8 cellular contexts compared by ENCODE assay signal in genomic region chr1:153990468-153991150, GRCh38. TPM values are rescaled to one million over a fixed set of nuclear protein-coding genes. Genes with fewer than 3 reads are reported as not detected.
DNase-seq lines count a peak whose midpoint lies in the region; ATAC-seq and TF ChIP-seq lines count a peak whose summit lies in the region.

TSS of gene RPS27 (plus strand) at chr1:153990762. CDS start at chr1:153990797, 35 bp downstream.

- H4K20me1 ChIP-seq in DND-41 (ENCODE audit: insufficient read depth, low read length) (peaks cover 10% of the 10 kb centered on the region; the same call in 1 of the 2 replicates), GM23338 (replicated peaks; ENCODE audit: insufficient read depth) (peaks cover 27% of the 10 kb centered on the region)

- H3K4me1 Mint-ChIP-seq in GM23338: peaks cover 24% of the 10 kb centered on the region
- peaks cover 39% of the 10 kb centered on the region for H3K4me1 Mint-ChIP-seq in activated T-helper 2 cell treated with anti-CD3 and anti-CD28 coated beads, Interferon-gamma antibody, Interleukin-2, Interleukin-4, amounts not matched to agents 10 μg/mL and 5 μg/mL and 100 μg/mL, durations not matched to agents 14 hours and 24 hours and 36 hours (ENCODE audit: low read depth)
- H3K4me1 Mint-ChIP-seq in naive thymus-derived CD8-positive, alpha-beta T cell: peaks cover 35 to 63% (median 58%) of the 10 kb centered on the region in 4 donors

- H3F3A ChIP-seq in GM23338 (replicated peaks; ENCODE audit: low read depth): peaks cover 38% of the 10 kb centered on the region

- peaks cover 52% of the 10 kb centered on the region for H3K36me3 Mint-ChIP-seq in GM23338 (ENCODE audit: low read depth)
- peaks cover 48% of the 10 kb centered on the region for H3K36me3 Mint-ChIP-seq in activated T-helper 2 cell treated with anti-CD3 and anti-CD28 coated beads, Interferon-gamma antibody, Interleukin-2, Interleukin-4, amounts not matched to agents 10 μg/mL and 5 μg/mL and 100 μg/mL, durations not matched to agents 14 hours and 24 hours and 36 hours (ENCODE audit: low read depth)
- peaks cover 13 to 47% (median 29%) of the 10 kb centered on the region in 3 donors for H3K36me3 Mint-ChIP-seq in naive thymus-derived CD8-positive, alpha-beta T cell

- H3K9ac ChIP-seq in DND-41 (ENCODE audit: low read depth, low read length): peak within 1 kb of the TSS; percentile 63

- H3K4me3 ChIP-seq in DND-41 (ENCODE audit: low read depth in 1 of 2, low read length in 2 of 2): peak within 1 kb of the TSS; percentile 53 to 66
- peak within 1 kb of the TSS; percentile 72 for H3K4me3 ChIP-seq in GM23338
- peak within 1 kb of the TSS; percentile 84 for H3K4me3 ChIP-seq in RWPE2 (ENCODE audit: severe bottlenecking)
- peak within 1 kb of the TSS; percentile 93 for H3K4me3 ChIP-seq in fibroblast of mammary gland (ENCODE audit: control insufficient read depth, low read depth, low read length)

- H2AFZ ChIP-seq in DND-41 (ENCODE audit: low read depth, low read length) (peak within 1 kb of the TSS; percentile 82), GM23338 (no peak within 1 kb of the TSS)

- peaks cover 6% of the 10 kb centered on the region; the same call in 2 of the 3 replicates for H3K9me3 Mint-ChIP-seq in GM23338
- H3K9me3 Mint-ChIP-seq in activated T-helper 2 cell treated with anti-CD3 and anti-CD28 coated beads, Interferon-gamma antibody, Interleukin-2, Interleukin-4, amounts not matched to agents 10 μg/mL and 5 μg/mL and 100 μg/mL, durations not matched to agents 14 hours and 24 hours and 36 hours: no peaks in the 10 kb centered on the region
- H3K9me3 Mint-ChIP-seq in naive thymus-derived CD8-positive, alpha-beta T cell: no peaks in the 10 kb centered on the region

- H3K79me2 ChIP-seq in DND-41 (ENCODE audit: insufficient read depth, low read length): peaks cover 22% of the 10 kb centered on the region
- H3K79me2 ChIP-seq in GM23338 (replicated peaks; ENCODE audit: insufficient read depth): peaks cover 26% of the 10 kb centered on the region

- peak; percentile 95 for DNase-seq in DND-41
- DNase-seq in GM23338 (ENCODE audit: low spot score): peak; percentile 100
- peak; percentile 99 for DNase-seq in LoVo (ENCODE audit: low spot score)
- DNase-seq in RWPE2 (ENCODE audit: low spot score): peak; percentile 92
- peak; percentile 88 for DNase-seq in activated T-helper 2 cell treated with anti-CD3 and anti-CD28 coated beads, Interferon-gamma antibody, Interleukin-2, Interleukin-4, amounts not matched to agents 10 μg/mL and 5 μg/mL and 100 μg/mL, durations not matched to agents 14 hours and 24 hours and 36 hours (ENCODE audit: low spot score)
- peak; percentile 99 for DNase-seq in fibroblast of mammary gland (ENCODE audit: low read depth)
- DNase-seq in naive thymus-derived CD8-positive, alpha-beta T cell: peak; percentile 59 to 97 (median 92)
- peak; percentile 86 for DNase-seq in stimulated activated naive CD4-positive, alpha-beta T cell treated with Interleukin-2 at 50 U/mL for 16 hours (lab: John Stamatoyannopoulos, UW)

- intact Hi-C loops in activated T-helper 2 cell treated with anti-CD3 and anti-CD28 coated beads, Interferon-gamma antibody, Interleukin-2, Interleukin-4, amounts not matched to agents 10 μg/mL and 5 μg/mL and 100 μg/mL, durations not matched to agents 14 hours and 24 hours and 36 hours (cut with micrococcal nuclease): loop anchor here (1.0 to 5.0 kb wide), 5 partner anchors 14 to 282 kb away; partner anchors contain the start of genes HAX1 and JTB

- H3K4me1 ChIP-seq in DND-41 (ENCODE audit: insufficient read depth, low read length) (peaks cover 41% of the 10 kb centered on the region), GM23338 (ENCODE audit: insufficient read depth) (peaks cover 17% of the 10 kb centered on the region), RWPE2 (ENCODE audit: insufficient read depth, poor library complexity, severe bottlenecking) (peaks cover 18% of the 10 kb centered on the region)

- H3K27ac ChIP-seq in DND-41 (ENCODE audit: low read length): peak within 1 kb of the TSS; percentile 86
- H3K27ac ChIP-seq in GM23338 (ENCODE audit: low read depth): peak within 1 kb of the TSS; percentile 90
- peak within 1 kb of the TSS; percentile 74 for H3K27ac ChIP-seq in RWPE2 (ENCODE audit: poor library complexity, severe bottlenecking)

- no peak for TF ChIP-seq CTCF in DND-41 (IDR thresholded peaks at IDR 0.05; ENCODE audit: borderline replicate concordance, extremely low read depth, low read length, poor library complexity, severe bottlenecking)
- TF ChIP-seq CTCF in GM23338 (conservative IDR thresholded peaks at IDR 0.05; ENCODE audit: low read depth in 2 of 2): no peak
- TF ChIP-seq CTCF in RWPE2 (IDR thresholded peaks at IDR 0.05; ENCODE audit: poor library complexity, severe bottlenecking): no peak
- TF ChIP-seq CTCF in fibroblast of mammary gland (conservative IDR thresholded peaks at IDR 0.05; ENCODE audit: control insufficient read depth, insufficient read depth, low read depth, low read length): no peak

- H3K27me3 ChIP-seq in DND-41 (ENCODE audit: insufficient read depth, low read length, poor library complexity) (no peaks in the 10 kb centered on the region), GM23338 (ENCODE audit: insufficient read depth) (no peaks in the 10 kb centered on the region), RWPE2 (ENCODE audit: insufficient read depth, poor library complexity, severe bottlenecking) (no peaks in the 10 kb centered on the region)

- H3K4me2 ChIP-seq in DND-41 (ENCODE audit: insufficient read depth, low read length): peak within 1 kb of the TSS; percentile 68
- peak within 1 kb of the TSS; percentile 100 for H3K4me2 ChIP-seq in GM23338

- H3K4me3 Mint-ChIP-seq in GM23338: peak within 1 kb of the TSS; percentile 98
- peak within 1 kb of the TSS; percentile 88 for H3K4me3 Mint-ChIP-seq in activated T-helper 2 cell treated with anti-CD3 and anti-CD28 coated beads, Interferon-gamma antibody, Interleukin-2, Interleukin-4, amounts not matched to agents 10 μg/mL and 5 μg/mL and 100 μg/mL, durations not matched to agents 14 hours and 24 hours and 36 hours (ENCODE audit: low read depth)
- peak within 1 kb of the TSS; percentile 90 to 100 (median 98) for H3K4me3 Mint-ChIP-seq in naive thymus-derived CD8-positive, alpha-beta T cell

- H3K9me2 ChIP-seq in GM23338 (ENCODE audit: insufficient read depth): no peaks in the 10 kb centered on the region

- H3K27ac Mint-ChIP-seq in GM23338: peak within 1 kb of the TSS; percentile 99
- peak within 1 kb of the TSS; percentile 92 for H3K27ac Mint-ChIP-seq in activated T-helper 2 cell treated with anti-CD3 and anti-CD28 coated beads, Interferon-gamma antibody, Interleukin-2, Interleukin-4, amounts not matched to agents 10 μg/mL and 5 μg/mL and 100 μg/mL, durations not matched to agents 14 hours and 24 hours and 36 hours
- peak within 1 kb of the TSS; percentile 99 to 100 (median 100) for H3K27ac Mint-ChIP-seq in naive thymus-derived CD8-positive, alpha-beta T cell

- no peaks in the 10 kb centered on the region for H3K9me3 ChIP-seq in DND-41 (ENCODE audit: insufficient read depth, low read length, severe bottlenecking)
- H3K9me3 ChIP-seq in RWPE2 (ENCODE audit: severe bottlenecking): no peaks in the 10 kb centered on the region

- POLR2A ChIA-PET in naive thymus-derived CD8-positive, alpha-beta T cell (lab: Charles Lee): interaction anchor here (0.5 to 4.8 kb wide), 60 partner anchors 9 to 1100 kb away, joined by 3 to 87 read pairs (median 6); partner anchors contain the start of genes ATP8B2, CHTOP, CREB3L4 and CRTC2

- H3K36me3 ChIP-seq in DND-41 (ENCODE audit: insufficient read depth, low read length) (peaks cover 44% of the 10 kb centered on the region), GM23338 (ENCODE audit: insufficient read depth) (peaks cover 38% of the 10 kb centered on the region), RWPE2 (ENCODE audit: low read depth) (peaks cover 45% of the 10 kb centered on the region)

- ATAC-seq in DND-41 (ENCODE audit: insufficient read depth, low read depth) (peak; percentile 83), GM23338 (peak; percentile 38), RWPE2 (ENCODE audit: low read depth) (peak; percentile 37)
- ATAC-seq in naive thymus-derived CD8-positive, alpha-beta T cell: peak; percentile 82 to 86

- H3K27me3 Mint-ChIP-seq in GM23338 (ENCODE audit: insufficient read depth, low read depth, poor library complexity): peaks cover 22% of the 10 kb centered on the region
- no peaks in the 10 kb centered on the region for H3K27me3 Mint-ChIP-seq in activated T-helper 2 cell treated with anti-CD3 and anti-CD28 coated beads, Interferon-gamma antibody, Interleukin-2, Interleukin-4, amounts not matched to agents 10 μg/mL and 5 μg/mL and 100 μg/mL, durations not matched to agents 14 hours and 24 hours and 36 hours (ENCODE audit: low read depth)
- H3K27me3 Mint-ChIP-seq in naive thymus-derived CD8-positive, alpha-beta T cell: peaks cover 0 to 2% (median 0%) of the 10 kb centered on the region in 5 donors

TF ChIP-seq in GM23338, 12 proteins besides CTCF, POLR2A, EP300 and RAD21 (continues in another document):
- TF ChIP-seq, protein P1, sequence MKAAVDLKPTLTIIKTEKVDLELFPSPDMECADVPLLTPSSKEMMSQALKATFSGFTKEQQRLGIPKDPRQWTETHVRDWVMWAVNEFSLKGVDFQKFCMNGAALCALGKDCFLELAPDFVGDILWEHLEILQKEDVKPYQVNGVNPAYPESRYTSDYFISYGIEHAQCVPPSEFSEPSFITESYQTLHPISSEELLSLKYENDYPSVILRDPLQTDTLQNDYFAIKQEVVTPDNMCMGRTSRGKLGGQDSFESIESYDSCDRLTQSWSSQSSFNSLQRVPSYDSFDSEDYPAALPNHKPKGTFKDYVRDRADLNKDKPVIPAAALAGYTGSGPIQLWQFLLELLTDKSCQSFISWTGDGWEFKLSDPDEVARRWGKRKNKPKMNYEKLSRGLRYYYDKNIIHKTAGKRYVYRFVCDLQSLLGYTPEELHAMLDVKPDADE (IDR thresholded peaks at IDR 0.05): peak; percentile 98
- TF ChIP-seq ZNF331 (CRISPR knock-in tag; IDR thresholded peaks at IDR 0.05; ENCODE audit: low read depth): no peak
- no peak for TF ChIP-seq NANOG (IDR thresholded peaks at IDR 0.05; ENCODE audit: borderline replicate concordance)
- TF ChIP-seq STAT1 (IDR thresholded peaks at IDR 0.05; ENCODE audit: unreplicated experiment): no peak
- no peak for TF ChIP-seq JUNB (IDR thresholded peaks at IDR 0.05; ENCODE audit: unreplicated experiment)
- no peak for TF ChIP-seq EZH2 (IDR thresholded peaks at IDR 0.05; ENCODE audit: low read depth, unreplicated experiment)

RNA-seq across cellular contexts. Expression of gene RPS27, which starts in this region (rescaled TPM):
- 1,080 and 1,371 TPM in 2 replicates for total RNA-seq in GM23338 (2014; rRNA removed; shearing (Covaris generic))
- polyA plus RNA-seq in GM23338 (2016; fragmentation: Nextera tagmentation; extraction: Ambion mirVana): 3,355 and 3,425 TPM in 2 replicates
- total RNA-seq in activated T-helper 2 cell treated with anti-CD3 and anti-CD28 coated beads, Interferon-gamma antibody, Interleukin-2, Interleukin-4, amounts not matched to agents 10 μg/mL and 5 μg/mL and 100 μg/mL, durations not matched to agents 14 hours and 24 hours and 36 hours: 1,296 and 1,372 TPM in 2 replicates
- 1,000 to 10,000 TPM; 5,101 to 5,184 TPM for total RNA-seq in naive thymus-derived CD8-positive, alpha-beta T cell
- over 10,000 TPM; 23,491 to 26,660 (median 26,449) TPM for polyA plus RNA-seq in naive thymus-derived CD8-positive, alpha-beta T cell

Comparison
In these comparisons a context has a peak if more than half of its experiments do, and no peak if none do; other contexts are left out.
1. Peak in every context shown above with its lines: DNase-seq, ATAC-seq, H3K4me3 ChIP-seq and H3K27ac ChIP-seq.